Comparison of ENCODE assay signal across 16 cellular contexts in the genomic region with DNA sequence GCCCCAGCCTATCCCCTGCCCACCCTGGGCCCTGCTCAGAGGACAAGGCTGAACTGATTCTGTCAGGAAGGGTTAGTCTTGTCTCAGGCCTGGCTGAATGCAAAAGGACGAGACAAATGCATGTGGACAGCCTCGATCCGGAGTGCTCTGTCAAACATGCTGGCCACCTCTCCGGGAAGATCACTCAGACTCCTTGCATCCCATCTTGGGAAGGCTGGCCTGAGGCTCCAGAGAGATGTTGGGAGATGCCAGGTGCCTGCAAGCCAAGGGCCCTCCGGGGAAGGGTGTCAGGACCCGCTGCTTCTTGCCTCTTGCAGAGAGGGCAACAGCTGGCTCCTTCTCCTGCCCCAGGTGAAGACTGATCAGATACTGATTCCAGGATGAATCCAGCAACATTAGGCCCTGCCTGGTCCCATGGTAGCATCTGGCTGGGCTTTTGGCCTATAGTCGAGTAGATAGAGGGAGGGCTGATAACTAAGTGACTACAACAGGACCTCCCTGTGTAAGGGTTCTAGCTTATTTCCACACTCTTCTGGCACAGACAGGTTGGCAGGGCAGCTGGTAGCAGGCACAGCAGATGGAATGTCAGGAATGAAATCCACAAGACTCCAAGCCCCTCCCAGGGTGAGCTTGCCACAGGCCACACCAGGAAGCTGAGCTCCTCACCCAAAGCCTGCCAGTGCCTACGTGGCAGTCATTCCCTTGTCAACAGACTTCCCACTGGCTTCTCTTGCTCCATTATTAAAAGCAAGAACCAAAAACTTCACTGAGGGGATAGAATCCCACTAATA. TPM values are rescaled to one million over a fixed set of nuclear protein-coding genes. Genes with fewer than 3 reads are reported as not detected.
A peak's percentile ranks its signal among the peaks of the same experiment; 100 is the strongest.
DNase-seq lines count a peak whose midpoint lies in the region; ATAC-seq and TF ChIP-seq lines count a peak whose summit lies in the region.
"Had no signal": no experiment of that assay in that cellular context is flagged by ENCODE, and none has a peak within 500 bp of the region (broad histone marks: within the 10 kb centered on the region; RNA-seq: fewer than 3 reads in every experiment).

No MANE protein-coding gene starts in this region.

- TF ChIP-seq POLR2A in prostate gland (IDR thresholded peaks at IDR 0.05), result no peak

- H3K27me3 Mint-ChIP-seq in activated CD8-positive, alpha-beta memory T cell treated with anti-CD3 and anti-CD28 coated beads, Interleukin-2, amount 10 ng/mL, durations not matched to agents 7 days and 5 days, result no peaks in the 10 kb centered on the region
- H3K27me3 Mint-ChIP-seq: stimulated activated naive CD8-positive, alpha-beta T cell treated with anti-CD3 and anti-CD28 coated beads, Interleukin-15, Interleukin-2, amounts not matched to agents 100 ng/mL and 50 ng/mL, for 24 hours had no signal

- WGBS in prostate gland, result 80% methylated on average over 8 of the region's 8 CpGs

- H3K4me1 Mint-ChIP-seq in activated CD8-positive, alpha-beta memory T cell treated with anti-CD3 and anti-CD28 coated beads, Interleukin-2, amount 10 ng/mL, durations not matched to agents 7 days and 5 days, result no peaks in the 10 kb centered on the region
- H3K4me1 Mint-ChIP-seq: T-helper 17 cell had no signal

- H3K27me3 ChIP-seq in prostate gland (replicated peaks; ENCODE audit: insufficient read depth) (no peaks in the 10 kb centered on the region), dorsolateral prefrontal cortex (no peaks in the 10 kb centered on the region)
- H3K27me3 ChIP-seq: gastrocnemius medialis, sigmoid colon had no signal

- H3K9me3 ChIP-seq in prostate gland, result no peaks in the 10 kb centered on the region
- H3K9me3 ChIP-seq: gastrocnemius medialis, sigmoid colon had no signal

- H3K4me3 ChIP-seq in epithelial cell of esophagus (ENCODE audit: low read length), result no peak overlapping the region
- H3K4me3 ChIP-seq in prostate gland, result no peak overlapping the region
- no peak overlapping the region for H3K4me3 ChIP-seq in dorsolateral prefrontal cortex
- H3K4me3 ChIP-seq: gastrocnemius medialis, sigmoid colon had no signal

- CTCF ChIA-PET in activated CD8-positive, alpha-beta memory T cell treated with anti-CD3 and anti-CD28 coated beads, Interleukin-2, amount 10 ng/mL, durations not matched to agents 7 days and 5 days (lab: Charles Lee), result no interaction called here

- H3K27ac Mint-ChIP-seq in activated CD8-positive, alpha-beta memory T cell treated with anti-CD3 and anti-CD28 coated beads, Interleukin-2, amount 10 ng/mL, durations not matched to agents 7 days and 5 days, result no peak overlapping the region
- H3K27ac Mint-ChIP-seq: CD4-positive, alpha-beta T cell; stimulated activated naive CD8-positive, alpha-beta T cell treated with anti-CD3 and anti-CD28 coated beads, Interleukin-15, Interleukin-2, amounts not matched to agents 100 ng/mL and 50 ng/mL, for 24 hours; T-helper 17 cell had no signal

- no peaks in the 10 kb centered on the region for H3K9me3 Mint-ChIP-seq in activated CD8-positive, alpha-beta memory T cell treated with anti-CD3 and anti-CD28 coated beads, Interleukin-2, amount 10 ng/mL, durations not matched to agents 7 days and 5 days (ENCODE audit: low read depth)
- H3K9me3 Mint-ChIP-seq: CD4-positive, alpha-beta T cell; stimulated activated naive CD8-positive, alpha-beta T cell treated with anti-CD3 and anti-CD28 coated beads, Interleukin-15, Interleukin-2, amounts not matched to agents 100 ng/mL and 50 ng/mL, for 24 hours had no signal

- H3K27ac ChIP-seq in prostate gland, result no peak overlapping the region
- H3K27ac ChIP-seq in dorsolateral prefrontal cortex, result no peak overlapping the region
- H3K27ac ChIP-seq: gastrocnemius medialis, sigmoid colon had no signal

- H3K4me3 Mint-ChIP-seq in activated CD8-positive, alpha-beta memory T cell treated with anti-CD3 and anti-CD28 coated beads, Interleukin-2, amount 10 ng/mL, durations not matched to agents 7 days and 5 days, result no peak overlapping the region
- H3K4me3 Mint-ChIP-seq: CD4-positive, alpha-beta T cell; stimulated activated naive CD8-positive, alpha-beta T cell treated with anti-CD3 and anti-CD28 coated beads, Interleukin-15, Interleukin-2, amounts not matched to agents 100 ng/mL and 50 ng/mL, for 24 hours; T-helper 17 cell had no signal

- H3K4me1 ChIP-seq in prostate gland (replicated peaks), result no peaks in the 10 kb centered on the region
- H3K4me1 ChIP-seq: gastrocnemius medialis, sigmoid colon had no signal

- no peak for ATAC-seq in activated CD8-positive, alpha-beta memory T cell treated with anti-CD3 and anti-CD28 coated beads, Interleukin-2, amount 10 ng/mL, durations not matched to agents 7 days and 5 days
- ATAC-seq in GM21528 (IDR thresholded peaks at IDR 0.05; ENCODE audit: low FRiP score, unreplicated experiment), result no peak
- ATAC-seq: gastrocnemius medialis, T-helper 17 cell had no signal

- no peaks in the 10 kb centered on the region for H3K36me3 ChIP-seq in prostate gland
- H3K36me3 ChIP-seq: gastrocnemius medialis, sigmoid colon had no signal

- peak; percentile 19 for DNase-seq in GM04503 (ENCODE audit: low read depth)
- peak; percentile 69 for DNase-seq in NCI-H1694 (lab: John Stamatoyannopoulos, UW)
- peak; percentile 58 for DNase-seq in epithelial cell of esophagus (ENCODE audit: low read depth)
- DNase-seq in prostate gland (ENCODE audit: low spot score), result peak; percentile 18
- DNase-seq in activated CD8-positive, alpha-beta memory T cell treated with anti-CD3 and anti-CD28 coated beads, Interleukin-2, amount 10 ng/mL, durations not matched to agents 7 days and 5 days, result no peak
- no peak for DNase-seq in dorsolateral prefrontal cortex
- DNase-seq: activated CD4-positive, alpha-beta T cell treated with anti-CD3 and anti-CD28 coated beads for 48 hours; CD4-positive, alpha-beta T cell; effector CD8-positive, alpha-beta T cell; gastrocnemius medialis; NCI-H2227 treated with DMSO at 0.1 percent for 48 hours; sigmoid colon; T-helper 17 cell had no signal

- intact Hi-C loops in prostate gland (cut with DNase I), result no loop called here
- intact Hi-C loops in dorsolateral prefrontal cortex (cut with DNase I), result loop anchor here in 1 of 2 donors (10.0 kb wide), 1 partner anchor 294 kb away; no protein-coding TSS in a partner anchor

- no peak for TF ChIP-seq CTCF in epithelial cell of esophagus (IDR thresholded peaks at IDR 0.05; ENCODE audit: insufficient read depth, low read depth, low read length, missing control alignments)
- no peak for TF ChIP-seq CTCF in prostate gland (IDR thresholded peaks at IDR 0.05)
- no peak for TF ChIP-seq CTCF in dorsolateral prefrontal cortex (IDR thresholded peaks at IDR 0.05 in 54 of 56, conservative IDR thresholded peaks at IDR 0.05 in 2 of 56; ENCODE audit: low read depth in 1 of 56, partially characterized antibody in 56 of 56)

- no peaks in the 10 kb centered on the region for H3K36me3 Mint-ChIP-seq in activated CD8-positive, alpha-beta memory T cell treated with anti-CD3 and anti-CD28 coated beads, Interleukin-2, amount 10 ng/mL, durations not matched to agents 7 days and 5 days

RNA-seq across cellular contexts. Expression of a gene that starts 20.5 kb away (rescaled TPM):
- total RNA-seq in prostate gland, result 1 to 10 TPM in 1 of 2 donors, under 1 TPM in 1; 0.23 to 1.4 TPM
- total RNA-seq in activated CD8-positive, alpha-beta memory T cell treated with anti-CD3 and anti-CD28 coated beads, Interleukin-2, amount 10 ng/mL, durations not matched to agents 7 days and 5 days, result not detected
- 10 to 100 TPM in 41 of 120 experiments, 1 to 10 TPM in 79; 3.4 to 40.2 (median 8.5) TPM for total RNA-seq in dorsolateral prefrontal cortex
- total RNA-seq: aorta; CD4-positive, alpha-beta T cell; gastrocnemius medialis; sigmoid colon; T-helper 17 cell had no signal

RNA-seq across cellular contexts. Expression of a gene that starts 44.6 kb away (rescaled TPM):
- total RNA-seq in prostate gland (10 to 100 TPM; 15.3 to 25.1 TPM), dorsolateral prefrontal cortex (10 to 100 TPM in 8 of 120 experiments, 1 to 10 TPM in 112; 1.0 to 15.2 (median 4.1) TPM)
- total RNA-seq in activated CD8-positive, alpha-beta memory T cell treated with anti-CD3 and anti-CD28 coated beads, Interleukin-2, amount 10 ng/mL, durations not matched to agents 7 days and 5 days, result under 1 TPM; 0.15 to 0.68 TPM
- total RNA-seq: CD4-positive, alpha-beta T cell had no signal

Comparison
In these comparisons a context has a peak if more than half of its experiments do, and no peak if none do; other contexts are left out.
1. DNase-seq: peak in GM04503 (single experiment), NCI-H1694 (single experiment), epithelial cell of esophagus (single experiment) and prostate gland (single experiment); none in activated CD8-positive, alpha-beta memory T cell treated with anti-CD3 and anti-CD28 coated beads, Interleukin-2, amount 10 ng/mL, durations not matched to agents 7 days and 5 days (single experiment) and dorsolateral prefrontal cortex (0 of 10).